In genomic region chr1:154157520-154158306, GRCh38 we compare ENCODE assay signal across 9 cellular contexts. TPM values are rescaled to one million over a fixed set of nuclear protein-coding genes. Genes with fewer than 3 reads are reported as not detected.
DNase-seq lines count a peak whose midpoint lies in the region; ATAC-seq and TF ChIP-seq lines count a peak whose summit lies in the region.
"Had no signal": no experiment of that assay in that cellular context is flagged by ENCODE, and none has a peak within 500 bp of the region (broad histone marks: within the 10 kb centered on the region; RNA-seq: fewer than 3 reads in every experiment).

No MANE protein-coding gene starts in this region.

- H3K27ac Mint-ChIP-seq in activated CD8-positive, alpha-beta memory T cell treated with anti-CD3 and anti-CD28 coated beads, Interleukin-2, amount 10 ng/mL, durations not matched to agents 7 days and 5 days = peak overlapping the region; percentile 92

- TF ChIP-seq CTCF in GM20000 (IDR thresholded peaks at IDR 0.05; ENCODE audit: extremely low read depth, missing control alignments) = no peak

- H3K4me3 Mint-ChIP-seq in activated CD8-positive, alpha-beta memory T cell treated with anti-CD3 and anti-CD28 coated beads, Interleukin-2, amount 10 ng/mL, durations not matched to agents 7 days and 5 days = peak overlapping the region; percentile 53

- no peaks in the 10 kb centered on the region for H3K27me3 Mint-ChIP-seq in activated CD8-positive, alpha-beta memory T cell treated with anti-CD3 and anti-CD28 coated beads, Interleukin-2, amount 10 ng/mL, durations not matched to agents 7 days and 5 days

- peak; percentile 98 for ATAC-seq in activated CD8-positive, alpha-beta memory T cell treated with anti-CD3 and anti-CD28 coated beads, Interleukin-2, amount 10 ng/mL, durations not matched to agents 7 days and 5 days
- ATAC-seq in GM18873 (IDR thresholded peaks at IDR 0.05; ENCODE audit: low FRiP score, unreplicated experiment) = no peak

- DNase-seq in Ammon's horn (ENCODE audit: low spot score) (peak; percentile 39), GM20000 (ENCODE audit: low spot score) (peak; percentile 77), Kasumi-1 (lab: John Stamatoyannopoulos, UW) (peak; percentile 95 to 96), foreskin melanocyte (peak; percentile 17), NCI-H526 (lab: John Stamatoyannopoulos, UW) (no peak)
- DNase-seq in activated CD8-positive, alpha-beta memory T cell treated with anti-CD3 and anti-CD28 coated beads, Interleukin-2, amount 10 ng/mL, durations not matched to agents 7 days and 5 days = peak; percentile 91
- DNase-seq in stimulated activated CD8-positive, alpha-beta memory T cell treated with anti-CD3 and anti-CD28 coated beads, Interleukin-12 subunit alpha, Interleukin-12 subunit beta, amount 100 ng/mL, for 1 hour (ENCODE audit: low read depth) = peak; percentile 62
- DNase-seq: gastrocnemius medialis had no signal

- CTCF ChIA-PET in activated CD8-positive, alpha-beta memory T cell treated with anti-CD3 and anti-CD28 coated beads, Interleukin-2, amount 10 ng/mL, durations not matched to agents 7 days and 5 days (lab: Charles Lee) = interaction anchor here (1.0 to 2.1 kb wide), 9 partner anchors 10 to 240 kb away, joined by 3 to 6 read pairs (median 4); partner anchors contain the start of gene RAB13

- peaks cover 3% of the 10 kb centered on the region for H3K9me3 Mint-ChIP-seq in activated CD8-positive, alpha-beta memory T cell treated with anti-CD3 and anti-CD28 coated beads, Interleukin-2, amount 10 ng/mL, durations not matched to agents 7 days and 5 days (ENCODE audit: low read depth)

- H3K36me3 Mint-ChIP-seq in activated CD8-positive, alpha-beta memory T cell treated with anti-CD3 and anti-CD28 coated beads, Interleukin-2, amount 10 ng/mL, durations not matched to agents 7 days and 5 days = peaks cover 73% of the 10 kb centered on the region

- H3K4me1 Mint-ChIP-seq in activated CD8-positive, alpha-beta memory T cell treated with anti-CD3 and anti-CD28 coated beads, Interleukin-2, amount 10 ng/mL, durations not matched to agents 7 days and 5 days = peaks cover 63% of the 10 kb centered on the region

RNA-seq across cellular contexts. Expression of gene NUP210L, which starts 2.8 kb away (rescaled TPM):
- under 1 TPM in 1 of 2 experiments, not detected in 1; 0.09 TPM for total RNA-seq in activated CD8-positive, alpha-beta memory T cell treated with anti-CD3 and anti-CD28 coated beads, Interleukin-2, amount 10 ng/mL, durations not matched to agents 7 days and 5 days

RNA-seq across cellular contexts. Expression of gene TPM3, which starts 34.2 kb away (rescaled TPM):
- 100 to 1,000 TPM; 678 to 780 TPM for total RNA-seq in activated CD8-positive, alpha-beta memory T cell treated with anti-CD3 and anti-CD28 coated beads, Interleukin-2, amount 10 ng/mL, durations not matched to agents 7 days and 5 days

RNA-seq across cellular contexts. Expression of gene CFAP141, which starts 48.4 kb away (rescaled TPM):
- not detected for total RNA-seq in activated CD8-positive, alpha-beta memory T cell treated with anti-CD3 and anti-CD28 coated beads, Interleukin-2, amount 10 ng/mL, durations not matched to agents 7 days and 5 days
- total RNA-seq: gastrocnemius medialis had no signal

Comparison
In these comparisons a context has a peak if more than half of its experiments do, and no peak if none do; other contexts are left out.
1. DNase-seq: peak in Ammon's horn (single experiment), GM20000 (single experiment), Kasumi-1 (2 of 2), activated CD8-positive, alpha-beta memory T cell treated with anti-CD3 and anti-CD28 coated beads, Interleukin-2, amount 10 ng/mL, durations not matched to agents 7 days and 5 days (single experiment), foreskin melanocyte (single experiment) and stimulated activated CD8-positive, alpha-beta memory T cell treated with anti-CD3 and anti-CD28 coated beads, Interleukin-12 subunit alpha, Interleukin-12 subunit beta, amount 100 ng/mL, for 1 hour (single experiment); none in NCI-H526 (0 of 2).